In the genomic region with DNA sequence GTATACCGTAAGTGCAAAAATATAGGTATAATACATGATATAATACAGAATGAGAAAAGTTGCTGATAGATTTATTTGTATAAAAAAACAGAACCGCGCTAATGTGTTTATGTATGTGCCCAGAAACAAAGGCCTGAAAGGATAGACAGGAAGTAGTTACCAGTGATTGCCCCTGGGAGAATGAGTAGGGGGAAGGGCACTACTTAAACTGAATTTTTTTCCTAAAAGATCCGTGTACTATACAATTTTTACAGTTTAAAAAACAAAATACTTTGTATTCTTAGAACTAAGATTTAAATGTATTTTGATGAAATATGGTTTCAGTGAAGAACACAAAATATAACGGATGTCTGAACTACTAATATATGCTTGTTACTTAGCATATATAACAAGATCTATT, we compare ENCODE assay signal across 11 cellular contexts. TPM values are rescaled to one million over a fixed set of nuclear protein-coding genes. Genes with fewer than 3 reads are reported as not detected.
DNase-seq lines count a peak whose midpoint lies in the region; ATAC-seq, FAIRE-seq and TF ChIP-seq lines count a peak whose summit lies in the region.
"Had no signal": no experiment of that assay in that cellular context is flagged by ENCODE, and none has a peak within 500 bp of the region (broad histone marks: within the 10 kb centered on the region; RNA-seq: fewer than 3 reads in every experiment).

No MANE protein-coding gene starts in this region.

- TF ChIP-seq CTCF in NB4 (IDR thresholded peaks at IDR 0.05; ENCODE audit: low read depth, low read length) = no peak
- TF ChIP-seq CTCF in natural killer cell (IDR thresholded peaks at IDR 0.05) = no peak
- TF ChIP-seq CTCF in testis (IDR thresholded peaks at IDR 0.05) = no peak

- peak overlapping the region; percentile 93 for H3K4me3 Mint-ChIP-seq in activated CD8-positive, alpha-beta T cell treated with anti-CD3 and anti-CD28 coated beads, Interleukin-2, amount 10 ng/mL, durations not matched to agents 7 days and 5 days
- H3K4me3 Mint-ChIP-seq in natural killer cell = peak overlapping the region; percentile 96
- H3K4me3 Mint-ChIP-seq: memory B cell had no signal

- peak; percentile 52 for FAIRE-seq in G401.6 (lab: Jason Lieb, UNC)

- H3K4me1 ChIP-seq in testis = peaks cover 5% of the 10 kb centered on the region

- peak overlapping the region; percentile 80 for H3K4me3 ChIP-seq in NB4 (ENCODE audit: low read depth, low read length)
- no peak overlapping the region for H3K4me3 ChIP-seq in testis

- WGBS in testis, 2 donors = 65 to 69% methylated on average over 5 of the region's 5 CpGs

- DNase-seq in NB4 (ENCODE audit: low read depth) = peak; percentile 63
- DNase-seq in activated CD8-positive, alpha-beta T cell treated with anti-CD3 and anti-CD28 coated beads, Interleukin-2, amount 10 ng/mL, durations not matched to agents 7 days and 5 days = no peak
- no peak for DNase-seq in natural killer cell
- DNase-seq in NCI-H1694 (lab: John Stamatoyannopoulos, UW) = no peak
- DNase-seq in testis = no peak
- DNase-seq: effector memory CD4-positive, alpha-beta T cell; NCI-H446 treated with DMSO at 0.1 percent for 48 hours had no signal

- ATAC-seq in activated CD8-positive, alpha-beta T cell treated with anti-CD3 and anti-CD28 coated beads, Interleukin-2, amount 10 ng/mL, durations not matched to agents 7 days and 5 days = no peak
- ATAC-seq in natural killer cell = no peak
- ATAC-seq in HG03565 (IDR thresholded peaks at IDR 0.05; ENCODE audit: unreplicated experiment) = no peak
- ATAC-seq in GM18870 (IDR thresholded peaks at IDR 0.05; ENCODE audit: unreplicated experiment) = no peak

- H3K27me3 ChIP-seq in testis = no peaks in the 10 kb centered on the region

- H3K27me3 Mint-ChIP-seq in activated CD8-positive, alpha-beta T cell treated with anti-CD3 and anti-CD28 coated beads, Interleukin-2, amount 10 ng/mL, durations not matched to agents 7 days and 5 days (ENCODE audit: low read depth) = no peaks in the 10 kb centered on the region
- H3K27me3 Mint-ChIP-seq in natural killer cell (ENCODE audit: low read depth in 2 of 2) = no peaks in the 10 kb centered on the region
- H3K27me3 Mint-ChIP-seq: memory B cell had no signal

- CTCF ChIA-PET in activated CD8-positive, alpha-beta T cell treated with anti-CD3 and anti-CD28 coated beads, Interleukin-2, amount 10 ng/mL, durations not matched to agents 7 days and 5 days (lab: Charles Lee) = no interaction called here

- no peaks in the 10 kb centered on the region for H3K9me3 Mint-ChIP-seq in activated CD8-positive, alpha-beta T cell treated with anti-CD3 and anti-CD28 coated beads, Interleukin-2, amount 10 ng/mL, durations not matched to agents 7 days and 5 days (ENCODE audit: insufficient read depth)
- no peaks in the 10 kb centered on the region for H3K9me3 Mint-ChIP-seq in natural killer cell
- H3K9me3 Mint-ChIP-seq: memory B cell had no signal

- H3K27ac Mint-ChIP-seq in activated CD8-positive, alpha-beta T cell treated with anti-CD3 and anti-CD28 coated beads, Interleukin-2, amount 10 ng/mL, durations not matched to agents 7 days and 5 days = no peak overlapping the region
- H3K27ac Mint-ChIP-seq in natural killer cell = peak overlapping the region; percentile 96 to 99

- no peaks in the 10 kb centered on the region for H3K36me3 ChIP-seq in testis (ENCODE audit: low read depth, missing control alignments)

- H3K36me3 Mint-ChIP-seq in activated CD8-positive, alpha-beta T cell treated with anti-CD3 and anti-CD28 coated beads, Interleukin-2, amount 10 ng/mL, durations not matched to agents 7 days and 5 days (ENCODE audit: low read depth) = peaks cover 3% of the 10 kb centered on the region
- no peaks in the 10 kb centered on the region for H3K36me3 Mint-ChIP-seq in natural killer cell
- H3K36me3 Mint-ChIP-seq: memory B cell had no signal

- intact Hi-C loops in natural killer cell (cut with micrococcal nuclease) (loop anchor here (5.0 to 10.0 kb wide), 2 partner anchors 70 to 1643 kb away; a partner anchor contains a TSS), testis (cut with DNase I; ENCODE audit: low total_unique reads) (no loop called here)

- POLR2A ChIA-PET in activated CD8-positive, alpha-beta T cell treated with anti-CD3 and anti-CD28 coated beads, Interleukin-2, amount 10 ng/mL, durations not matched to agents 7 days and 5 days (lab: Charles Lee) = no interaction called here

- no peak for TF ChIP-seq POLR2A in NB4 (IDR thresholded peaks at IDR 0.05; ENCODE audit: extremely low read depth, insufficient read length)
- TF ChIP-seq POLR2A in testis (IDR thresholded peaks at IDR 0.05) = no peak

- H3K9me3 ChIP-seq in testis = no peaks in the 10 kb centered on the region

- H3K27ac ChIP-seq in testis = no peak overlapping the region

- peaks cover 33% of the 10 kb centered on the region for H3K4me1 Mint-ChIP-seq in activated CD8-positive, alpha-beta T cell treated with anti-CD3 and anti-CD28 coated beads, Interleukin-2, amount 10 ng/mL, durations not matched to agents 7 days and 5 days (ENCODE audit: low read depth)
- H3K4me1 Mint-ChIP-seq in natural killer cell = peaks cover 48 to 50% of the 10 kb centered on the region in 2 donors

RNA-seq across cellular contexts. Expression of a gene that starts 2.9 kb away (rescaled TPM):
- total RNA-seq in activated CD8-positive, alpha-beta T cell treated with anti-CD3 and anti-CD28 coated beads, Interleukin-2, amount 10 ng/mL, durations not matched to agents 7 days and 5 days = 1 to 10 TPM; 5.8 to 6.1 TPM
- total RNA-seq in natural killer cell (1 to 10 TPM; 4.4 to 5.7 (median 4.6) TPM), testis (1 to 10 TPM; 3.3 to 4.3 TPM)
- polyA plus RNA-seq in testis (ENCODE audit: insufficient read depth, low read depth, low replicate concordance) = 3.7 TPM

RNA-seq across cellular contexts. Expression of a gene that starts 4.2 kb away (rescaled TPM):
- 10 to 100 TPM; 40.3 to 40.9 TPM for total RNA-seq in activated CD8-positive, alpha-beta T cell treated with anti-CD3 and anti-CD28 coated beads, Interleukin-2, amount 10 ng/mL, durations not matched to agents 7 days and 5 days
- total RNA-seq in natural killer cell (10 to 100 TPM in 1 of 3 donors, 1 to 10 TPM in 2; 4.2 to 10.4 (median 5.3) TPM), testis (10 to 100 TPM; 20.3 to 20.7 TPM)
- 71.2 TPM for polyA plus RNA-seq in testis (ENCODE audit: insufficient read depth, low read depth, low replicate concordance)
